In the genomic region with DNA sequence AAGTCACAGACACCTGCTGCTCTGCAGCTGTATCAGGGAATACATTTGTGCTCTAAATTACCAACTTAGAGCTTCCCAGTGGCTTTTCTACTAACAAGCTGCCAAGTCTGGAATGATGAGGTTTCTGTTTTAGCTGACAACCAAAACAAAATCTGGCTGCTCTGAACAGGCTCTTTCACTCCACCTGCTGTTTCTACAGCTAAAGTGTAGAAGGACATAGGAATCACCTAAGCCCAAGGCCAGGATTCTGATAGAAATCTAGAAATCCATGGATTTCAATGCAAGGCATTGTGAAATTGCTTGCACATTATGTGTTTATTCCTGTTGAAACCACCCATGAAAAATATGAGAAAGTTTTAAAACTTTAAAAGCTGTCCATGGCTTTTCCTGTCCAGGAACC, we compare ENCODE assay signal across 13 cellular contexts.
DNase-seq lines count a peak whose midpoint lies in the region; ATAC-seq and TF ChIP-seq lines count a peak whose summit lies in the region.
"Had no signal": no experiment of that assay in that cellular context is flagged by ENCODE, and none has a peak within 500 bp of the region (broad histone marks: within the 10 kb centered on the region; RNA-seq: fewer than 3 reads in every experiment).

No MANE protein-coding gene starts in this region.

- H3K27ac ChIP-seq in breast epithelium = no peak overlapping the region
- H3K27ac ChIP-seq in RWPE2 (ENCODE audit: poor library complexity, severe bottlenecking) = no peak overlapping the region
- H3K27ac ChIP-seq in stomach = no peak overlapping the region
- no peak overlapping the region for H3K27ac ChIP-seq in upper lobe of right lung
- H3K27ac ChIP-seq: brain microvascular endothelial cell, ovary had no signal

- CTCF ChIA-PET in MCF 10A (lab: Yijun Ruan, JAX) = interaction anchor here (0.5 to 2.6 kb wide), 23 partner anchors 9 to 430 kb away, joined by 3 to 14 read pairs (median 3); no protein-coding TSS in a partner anchor

- TF ChIP-seq POLR2A in breast epithelium (IDR thresholded peaks at IDR 0.05) (no peak), stomach (IDR thresholded peaks at IDR 0.05) (no peak)

- no peak overlapping the region for H3K27ac Mint-ChIP-seq in MCF 10A (ENCODE audit: low read depth, unreplicated experiment)

- no peaks in the 10 kb centered on the region for H3K4me1 ChIP-seq in breast epithelium
- H3K4me1 ChIP-seq in RWPE2 (ENCODE audit: insufficient read depth, poor library complexity, severe bottlenecking) = no peaks in the 10 kb centered on the region
- H3K4me1 ChIP-seq in stomach = no peaks in the 10 kb centered on the region
- H3K4me1 ChIP-seq in upper lobe of right lung = no peaks in the 10 kb centered on the region

- ATAC-seq in RWPE2 (ENCODE audit: low read depth) (0 out of 3 replicates have a peak, but pooled peaks have one; percentile 38), HG02981 (IDR thresholded peaks at IDR 0.05; ENCODE audit: unreplicated experiment) (no peak), upper lobe of right lung (no peak)
- no peak for ATAC-seq in activated T-cell treated with anti-CD3 and anti-CD28 coated beads, Interleukin-2, amount 50 U/mL, for 4 hours

- TF ChIP-seq EP300 in stomach (IDR thresholded peaks at IDR 0.05) = no peak

- H3K4me1 Mint-ChIP-seq in MCF 10A (ENCODE audit: insufficient read depth, unreplicated experiment) = no peaks in the 10 kb centered on the region
- H3K4me1 Mint-ChIP-seq in activated T-cell treated with anti-CD3 and anti-CD28 coated beads, Interleukin-2, amount 50 U/mL, for 4 hours (ENCODE audit: low read depth) = no peaks in the 10 kb centered on the region

- H3K9me3 ChIP-seq in breast epithelium = peaks cover 8 to 10% of the 10 kb centered on the region in 2 donors
- H3K9me3 ChIP-seq in RWPE2 (ENCODE audit: severe bottlenecking) = no peaks in the 10 kb centered on the region
- H3K9me3 ChIP-seq in stomach = peaks cover 0 to 9% (median 7%) of the 10 kb centered on the region in 4 donors
- no peaks in the 10 kb centered on the region for H3K9me3 ChIP-seq in upper lobe of right lung
- H3K9me3 ChIP-seq: ovary had no signal

- H3K27me3 ChIP-seq in breast epithelium (no peaks in the 10 kb centered on the region), RWPE2 (ENCODE audit: insufficient read depth, poor library complexity, severe bottlenecking) (no peaks in the 10 kb centered on the region), stomach (no peaks in the 10 kb centered on the region), upper lobe of right lung (no peaks in the 10 kb centered on the region)
- H3K27me3 ChIP-seq: brain microvascular endothelial cell, ovary had no signal

- no peaks in the 10 kb centered on the region for H3K36me3 Mint-ChIP-seq in MCF 10A (ENCODE audit: insufficient read depth, unreplicated experiment)
- no peaks in the 10 kb centered on the region for H3K36me3 Mint-ChIP-seq in activated T-cell treated with anti-CD3 and anti-CD28 coated beads, Interleukin-2, amount 50 U/mL, for 4 hours (ENCODE audit: insufficient read depth)

- DNase-seq in MCF 10A (ENCODE audit: unreplicated experiment) = peak; percentile 46
- DNase-seq in breast epithelium (ENCODE audit: low spot score in 2 of 2) = no peak
- DNase-seq in RWPE2 (ENCODE audit: low spot score) = no peak
- DNase-seq in iPS-NIHi7 (ENCODE audit: extremely low spot score) = peak; percentile 42
- DNase-seq in activated T-cell treated with anti-CD3 and anti-CD28 coated beads, Interleukin-2, amount 50 U/mL, for 4 hours = no peak
- DNase-seq in stomach = no peak
- no peak for DNase-seq in upper lobe of right lung
- DNase-seq: activated CD4-positive, alpha-beta T cell treated with anti-CD3 and anti-CD28 coated beads, Interleukin-2, amount 50 U/mL, for 1 hour; brain microvascular endothelial cell; Calu3; NCI-H1436 treated with DMSO at 0.1 percent for 48 hours; ovary had no signal

- intact Hi-C loops in MCF 10A (cut with micrococcal nuclease) (loop anchor here (1.0 to 5.0 kb wide), 2 partner anchors 181 to 235 kb away; no protein-coding TSS in a partner anchor), breast epithelium (cut with DNase I; ENCODE audit: low total_unique reads) (no loop called here), stomach (cut with DNase I; ENCODE audit: low total_unique reads) (no loop called here), upper lobe of right lung (cut with DNase I) (no loop called here)

- TF ChIP-seq CTCF in MCF 10A (IDR thresholded peaks at IDR 0.05; ENCODE audit: unreplicated experiment) (peak; percentile 27), breast epithelium (IDR thresholded peaks at IDR 0.05) (peak in 1 of 3 donors; percentile 39), RWPE2 (IDR thresholded peaks at IDR 0.05; ENCODE audit: poor library complexity, severe bottlenecking) (peak; percentile 38), stomach (IDR thresholded peaks at IDR 0.05) (no peak), upper lobe of right lung (IDR thresholded peaks at IDR 0.05) (no peak)

- H3K27me3 Mint-ChIP-seq in MCF 10A (ENCODE audit: insufficient read depth, unreplicated experiment) = no peaks in the 10 kb centered on the region
- peaks cover 19% of the 10 kb centered on the region for H3K27me3 Mint-ChIP-seq in activated T-cell treated with anti-CD3 and anti-CD28 coated beads, Interleukin-2, amount 50 U/mL, for 4 hours (ENCODE audit: low read depth)

- H3K36me3 ChIP-seq in breast epithelium = no peaks in the 10 kb centered on the region
- no peaks in the 10 kb centered on the region for H3K36me3 ChIP-seq in RWPE2 (ENCODE audit: low read depth)
- no peaks in the 10 kb centered on the region for H3K36me3 ChIP-seq in stomach
- no peaks in the 10 kb centered on the region for H3K36me3 ChIP-seq in upper lobe of right lung
- H3K36me3 ChIP-seq: brain microvascular endothelial cell, ovary had no signal

- POLR2A ChIA-PET in MCF 10A (lab: Yijun Ruan, JAX) = interaction anchor here (0.7 kb wide), 1 partner anchor 10 kb away, joined by 3 read pairs; no protein-coding TSS in a partner anchor

- H3K4me3 ChIP-seq in breast epithelium (no peak overlapping the region), RWPE2 (ENCODE audit: severe bottlenecking) (no peak overlapping the region), stomach (no peak overlapping the region), upper lobe of right lung (no peak overlapping the region)
- H3K4me3 ChIP-seq: ovary had no signal

- BruUV-seq in MCF 10A (replicated peaks; lab: Mats Ljungman, UMichigan) = no TSS peak

- H3K4me3 Mint-ChIP-seq in MCF 10A (ENCODE audit: unreplicated experiment) = no peak overlapping the region
- H3K4me3 Mint-ChIP-seq in activated T-cell treated with anti-CD3 and anti-CD28 coated beads, Interleukin-2, amount 50 U/mL, for 4 hours = no peak overlapping the region

- H3K9me3 Mint-ChIP-seq in MCF 10A (ENCODE audit: unreplicated experiment) = no peaks in the 10 kb centered on the region
- peaks cover 4% of the 10 kb centered on the region for H3K9me3 Mint-ChIP-seq in activated T-cell treated with anti-CD3 and anti-CD28 coated beads, Interleukin-2, amount 50 U/mL, for 4 hours

Comparison
In these comparisons a context has a peak if more than half of its experiments do, and no peak if none do; other contexts are left out.
1. DNase-seq: peak in MCF 10A (single experiment) and iPS-NIHi7 (single experiment); none in breast epithelium (0 of 2), RWPE2 (single experiment), activated T-cell treated with anti-CD3 and anti-CD28 coated beads, Interleukin-2, amount 50 U/mL, for 4 hours (single experiment), stomach (single experiment) and upper lobe of right lung (single experiment).
2. CTCF ChIP-seq: peak in MCF 10A (single experiment) and RWPE2 (single experiment); none in stomach (0 of 7) and upper lobe of right lung (single experiment).